In genomic region chr2:78351208-78351607, GRCh38 we compare ENCODE assay signal across 12 cellular contexts.
DNase-seq lines count a peak whose midpoint lies in the region; ATAC-seq, FAIRE-seq and TF ChIP-seq lines count a peak whose summit lies in the region.
"Had no signal": no experiment of that assay in that cellular context is flagged by ENCODE, and none has a peak within 500 bp of the region (broad histone marks: within the 10 kb centered on the region; RNA-seq: fewer than 3 reads in every experiment).

No MANE protein-coding gene starts in this region.

- intact Hi-C loops in stomach (cut with DNase I; ENCODE audit: low total_unique reads), result no loop called here

- no peaks in the 10 kb centered on the region for H3K27me3 Mint-ChIP-seq in nephron progenitor cell (ENCODE audit: low read depth, poor library complexity)
- H3K27me3 Mint-ChIP-seq: activated naive CD8-positive, alpha-beta T cell treated with anti-CD3 and anti-CD28 coated beads, Interleukin-2, amount 50 U/mL, for 24 hours had no signal

- H3K4me1 Mint-ChIP-seq in nephron progenitor cell, result no peaks in the 10 kb centered on the region
- H3K4me1 Mint-ChIP-seq: activated naive CD8-positive, alpha-beta T cell treated with anti-CD3 and anti-CD28 coated beads, Interleukin-2, amount 50 U/mL, for 24 hours had no signal

- H3K9me3 ChIP-seq in stomach, result no peaks in the 10 kb centered on the region
- H3K9me3 ChIP-seq in tibial nerve, result no peaks in the 10 kb centered on the region

- H3K4me3 ChIP-seq in stomach, result no peak overlapping the region
- H3K4me3 ChIP-seq in tibial nerve, result no peak overlapping the region

- no peak overlapping the region for H3K27ac Mint-ChIP-seq in nephron progenitor cell
- H3K27ac Mint-ChIP-seq: activated naive CD8-positive, alpha-beta T cell treated with anti-CD3 and anti-CD28 coated beads, Interleukin-2, amount 50 U/mL, for 24 hours had no signal

- H3K36me3 ChIP-seq in stomach (no peaks in the 10 kb centered on the region), tibial nerve (no peaks in the 10 kb centered on the region)

- H3K36me3 Mint-ChIP-seq in nephron progenitor cell (ENCODE audit: low read depth), result no peaks in the 10 kb centered on the region

- TF ChIP-seq EP300 in stomach (IDR thresholded peaks at IDR 0.05) (no peak), tibial nerve (IDR thresholded peaks at IDR 0.05) (no peak)

- H3K27me3 ChIP-seq in stomach (no peaks in the 10 kb centered on the region), tibial nerve (no peaks in the 10 kb centered on the region)

- H3K27ac ChIP-seq in stomach (no peak overlapping the region), tibial nerve (no peak overlapping the region)
- H3K27ac ChIP-seq: HL-60 had no signal

- H3K4me1 ChIP-seq in stomach, result no peaks in the 10 kb centered on the region
- no peaks in the 10 kb centered on the region for H3K4me1 ChIP-seq in tibial nerve

- TF ChIP-seq CTCF in nephron progenitor cell (IDR thresholded peaks at IDR 0.05), result peak; percentile 36
- TF ChIP-seq CTCF in stomach (IDR thresholded peaks at IDR 0.05), result no peak
- no peak for TF ChIP-seq CTCF in tibial nerve (IDR thresholded peaks at IDR 0.05)

- no peak overlapping the region for H3K4me3 Mint-ChIP-seq in nephron progenitor cell
- H3K4me3 Mint-ChIP-seq: activated naive CD8-positive, alpha-beta T cell treated with anti-CD3 and anti-CD28 coated beads, Interleukin-2, amount 50 U/mL, for 24 hours had no signal

- DNase-seq in NAMALWA (ENCODE audit: low spot score) (peak; percentile 35), nephron progenitor cell (no peak), stomach (no peak), tibial nerve (ENCODE audit: low spot score in 2 of 2) (no peak)
- DNase-seq: activated naive CD8-positive, alpha-beta T cell treated with anti-CD3 and anti-CD28 coated beads, Interleukin-2, amount 50 U/mL, for 24 hours; erythroblast; posterior cingulate gyrus had no signal

- H3K9me3 Mint-ChIP-seq in nephron progenitor cell, result no peaks in the 10 kb centered on the region

- ATAC-seq in GM18867 (IDR thresholded peaks at IDR 0.05; ENCODE audit: unreplicated experiment) (peak; percentile 50), GM21723 (IDR thresholded peaks at IDR 0.05; ENCODE audit: unreplicated experiment) (no peak)
- ATAC-seq: activated naive CD8-positive, alpha-beta T cell treated with anti-CD3 and anti-CD28 coated beads, Interleukin-2, amount 50 U/mL, for 24 hours had no signal

- peak; percentile 15 for FAIRE-seq in TTC549 (lab: Jason Lieb, UNC)
- FAIRE-seq: G401.6 had no signal

- TF ChIP-seq POLR2A in stomach (IDR thresholded peaks at IDR 0.05), result no peak
- TF ChIP-seq POLR2A in tibial nerve (IDR thresholded peaks at IDR 0.05), result no peak

- 55 to 71% (median 64%) methylated on average over 3 of the region's 3 CpGs for WGBS in stomach, 5 donors
- 78 to 79% methylated on average over 3 of the region's 3 CpGs for WGBS in tibial nerve, 2 donors
